In the genomic region with DNA sequence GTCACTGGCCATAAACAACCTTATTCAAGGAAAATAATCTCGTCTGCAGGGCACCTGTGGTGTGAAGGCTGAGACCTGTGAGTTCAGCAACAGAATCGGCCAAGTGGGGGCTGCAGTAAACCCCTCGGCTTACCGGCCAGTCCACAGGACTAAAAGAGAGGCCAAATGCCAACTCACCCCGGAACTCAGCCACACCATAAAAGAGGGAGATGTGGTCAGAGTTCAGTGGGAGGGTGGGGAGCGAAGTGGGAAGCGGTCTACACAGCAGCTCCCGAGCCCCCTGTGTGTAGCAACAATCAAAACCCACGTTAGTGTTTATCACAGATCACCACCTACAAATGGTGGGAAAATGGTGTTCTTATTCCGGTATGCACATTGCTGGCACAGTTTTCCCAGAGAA, we compare ENCODE assay signal across 9 cellular contexts.
"Had no signal": no experiment of that assay in that cellular context is flagged by ENCODE, and none has a peak within 500 bp of the region (broad histone marks: within the 10 kb centered on the region; RNA-seq: fewer than 3 reads in every experiment).

No MANE protein-coding gene starts in this region.

- H3K9me3 ChIP-seq: HAP-1 had no signal

- H3K4me3 Mint-ChIP-seq: HFFc6, IgD-negative memory B cell had no signal

- H2AFZ ChIP-seq: GM23248 had no signal

- H3K9ac ChIP-seq: GM23248 had no signal

- H3K27me3 Mint-ChIP-seq: IgD-negative memory B cell had no signal

- DNase-seq: GM23248, GOT3, H7, HFFc6 had no signal

- H3K4me3 ChIP-seq: GM23248, HAP-1 had no signal

- H3K36me3 ChIP-seq: HAP-1 had no signal

- H3K36me3 Mint-ChIP-seq: IgD-negative memory B cell had no signal

- H3K27ac Mint-ChIP-seq: HFFc6, IgD-negative memory B cell had no signal

- ATAC-seq: HCT116, HepG2 had no signal

- H3K4me1 ChIP-seq: HAP-1 had no signal

- H3K4me1 Mint-ChIP-seq: IgD-negative memory B cell had no signal

- H3K27ac ChIP-seq: GM23248, HL-60 had no signal
